Comparison of ENCODE assay signal across 16 cellular contexts in the genomic region with DNA sequence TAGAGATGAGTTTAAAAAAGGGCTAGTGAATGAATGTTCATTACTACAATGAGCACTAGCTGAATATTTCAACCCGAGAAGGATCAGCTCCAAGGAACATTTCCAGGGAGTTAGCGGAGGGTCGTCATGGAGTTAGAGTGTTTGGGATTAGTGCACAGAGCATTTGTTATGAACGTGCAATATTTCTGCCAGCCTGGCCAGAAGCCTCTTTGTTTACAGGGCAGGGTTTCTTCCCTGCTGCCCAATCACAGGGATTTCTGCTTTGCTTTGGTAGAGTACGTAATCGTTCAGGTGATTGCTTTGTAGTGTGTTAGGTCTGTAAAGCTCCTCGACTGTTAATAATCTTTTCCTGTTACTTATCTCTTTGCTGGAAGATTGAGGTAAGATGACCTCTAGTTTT. TPM values are rescaled to one million over a fixed set of nuclear protein-coding genes. Genes with fewer than 3 reads are reported as not detected.
DNase-seq lines count a peak whose midpoint lies in the region; ATAC-seq, FAIRE-seq and TF ChIP-seq lines count a peak whose summit lies in the region.
"Had no signal": no experiment of that assay in that cellular context is flagged by ENCODE, and none has a peak within 500 bp of the region (broad histone marks: within the 10 kb centered on the region; RNA-seq: fewer than 3 reads in every experiment).

No MANE protein-coding gene starts in this region.

- H3K4me3 ChIP-seq in endothelial cell of umbilical vein (replicated peaks in 1 of 3; ENCODE audit: insufficient read depth in 1 of 3, low read depth in 1 of 3, low read length in 3 of 3), result no peak overlapping the region
- no peak overlapping the region for H3K4me3 ChIP-seq in tibial artery
- H3K4me3 ChIP-seq: heart left ventricle, vagina had no signal

- peaks cover 54% of the 10 kb centered on the region for H3K4me1 ChIP-seq in endothelial cell of umbilical vein (ENCODE audit: control insufficient read depth, extremely low read depth, insufficient read depth, low read length)
- peaks cover 0 to 8% (median 3%) of the 10 kb centered on the region in 4 donors for H3K4me1 ChIP-seq in tibial artery

- peaks cover 3% of the 10 kb centered on the region for H3K79me2 ChIP-seq in endothelial cell of umbilical vein (ENCODE audit: control insufficient read depth, insufficient read depth, low read length)

- H3K4me3 Mint-ChIP-seq in nephron, result no peak overlapping the region
- H3K4me3 Mint-ChIP-seq: activated CD8-positive, alpha-beta T cell treated with anti-CD3 and anti-CD28 coated beads for 36 hours had no signal

- intact Hi-C loops in endothelial cell of umbilical vein (cut with micrococcal nuclease) (no loop called here), tibial artery (cut with DNase I; ENCODE audit: low total_unique reads) (no loop called here)

- H3K4me2 ChIP-seq in endothelial cell of umbilical vein (ENCODE audit: insufficient read depth, low read length), result no peak overlapping the region

- POLR2A ChIA-PET in endothelial cell of umbilical vein (lab: Charles Lee), result no interaction called here

- no peaks in the 10 kb centered on the region for H3K27me3 ChIP-seq in endothelial cell of umbilical vein (ENCODE audit: control insufficient read depth in 2 of 2, insufficient read depth in 2 of 2, low read length in 2 of 2)
- peaks cover 0 to 9% of the 10 kb centered on the region in 2 donors for H3K27me3 ChIP-seq in tibial artery
- H3K27me3 ChIP-seq: vagina had no signal

- H3K27me3 Mint-ChIP-seq in nephron (ENCODE audit: low read depth), result peaks cover 25% of the 10 kb centered on the region

- TF ChIP-seq CTCF in endothelial cell of umbilical vein (IDR thresholded peaks at IDR 0.05; ENCODE audit: extremely low read depth in 1 of 2, insufficient read depth in 1 of 2, low read depth in 1 of 2, low read length in 2 of 2), result no peak
- no peak for TF ChIP-seq CTCF in nephron (IDR thresholded peaks at IDR 0.05; ENCODE audit: unreplicated experiment in 3 of 3)
- TF ChIP-seq CTCF in tibial artery (IDR thresholded peaks at IDR 0.05), result no peak

- TF ChIP-seq POLR2A in endothelial cell of umbilical vein (IDR thresholded peaks at IDR 0.05; ENCODE audit: low read depth, low read length), result no peak

- no peak overlapping the region for H2AFZ ChIP-seq in endothelial cell of umbilical vein (ENCODE audit: low read depth, low read length)

- H3K36me3 Mint-ChIP-seq in nephron (ENCODE audit: low read depth), result no peaks in the 10 kb centered on the region

- dilution Hi-C loops in endothelial cell of umbilical vein (cut with MboI; ENCODE audit: extremely low pct_ligation_motif_present, low sequenced_read_pairs), result no loop called here

- H3K4me1 Mint-ChIP-seq in nephron, result peaks cover 62% of the 10 kb centered on the region

- no peak overlapping the region for H3K27ac ChIP-seq in endothelial cell of umbilical vein (ENCODE audit: insufficient read depth, low read depth, low read length)
- H3K27ac ChIP-seq in tibial artery, result no peak overlapping the region
- H3K27ac ChIP-seq: vagina had no signal

- peak; percentile 98 for FAIRE-seq in G401.6 (lab: Jason Lieb, UNC)
- peak; percentile 15 for FAIRE-seq in endothelial cell of umbilical vein (lab: Jason Lieb, UNC)
- FAIRE-seq: endometrium had no signal

- no peaks in the 10 kb centered on the region for H4K20me1 ChIP-seq in endothelial cell of umbilical vein (replicated peaks; ENCODE audit: control insufficient read depth, extremely low read depth, insufficient read depth, low read length)

- peak overlapping the region; percentile 57 to 81 (median 74) for H3K27ac Mint-ChIP-seq in nephron
- H3K27ac Mint-ChIP-seq: activated CD8-positive, alpha-beta T cell treated with anti-CD3 and anti-CD28 coated beads for 36 hours had no signal

- no peaks in the 10 kb centered on the region for H3K9me3 ChIP-seq in endothelial cell of umbilical vein (replicated peaks; ENCODE audit: control insufficient read depth, insufficient read depth, low read length)
- H3K9me3 ChIP-seq in tibial artery, result no peaks in the 10 kb centered on the region
- H3K9me3 ChIP-seq: heart left ventricle, vagina had no signal

- CTCF ChIA-PET in endothelial cell of umbilical vein (lab: Charles Lee), result interaction anchor here (0.9 to 1.0 kb wide), 3 partner anchors 55 to 160 kb away, joined by 3 to 5 read pairs (median 4); no protein-coding TSS in a partner anchor

- H3K9me3 Mint-ChIP-seq in nephron, result no peaks in the 10 kb centered on the region
- H3K9me3 Mint-ChIP-seq: activated CD8-positive, alpha-beta T cell treated with anti-CD3 and anti-CD28 coated beads for 36 hours had no signal

- no peaks in the 10 kb centered on the region for H3K9me1 ChIP-seq in endothelial cell of umbilical vein (replicated peaks; ENCODE audit: control insufficient read depth, extremely low read depth, insufficient read depth, low read length)

- no peak for ATAC-seq in GM18511 (IDR thresholded peaks at IDR 0.05; ENCODE audit: unreplicated experiment)
- ATAC-seq: activated CD8-positive, alpha-beta T cell treated with anti-CD3 and anti-CD28 coated beads for 36 hours; heart left ventricle had no signal

- BruUV-seq in endothelial cell of umbilical vein (replicated peaks; lab: Mats Ljungman, UMichigan), result no TSS peak

- no peak overlapping the region for H3K9ac ChIP-seq in endothelial cell of umbilical vein (replicated peaks; ENCODE audit: extremely low read depth, insufficient read depth, low read length)

- peak; percentile 36 to 84 for DNase-seq in NCI-H524 (lab: John Stamatoyannopoulos, UW)
- no peak for DNase-seq in endothelial cell of umbilical vein (ENCODE audit: low read depth, low spot score)
- DNase-seq in NOMO-1 treated with DMSO at 0.1 percent for 48 hours (lab: John Stamatoyannopoulos, UW; ENCODE audit: unreplicated experiment), result no peak
- no peak for DNase-seq in tibial artery
- DNase-seq in NCI-H226, result no peak
- DNase-seq: activated CD8-positive, alpha-beta T cell treated with anti-CD3 and anti-CD28 coated beads for 36 hours; activated effector memory CD4-positive, alpha-beta T cell treated with anti-CD3 and anti-CD28 coated beads, Interleukin-2, amount 50 U/mL, for 16 hours; DMS53; heart left ventricle; Karpas-422; stimulated activated CD8-positive, alpha-beta memory T cell treated with anti-CD3 and anti-CD28 coated beads, Interleukin-4, amount 100 ng/mL, for 48 hours had no signal

- H3K36me3 ChIP-seq in endothelial cell of umbilical vein (ENCODE audit: control insufficient read depth in 2 of 2, extremely low read depth in 1 of 2, insufficient read depth in 2 of 2, low read length in 2 of 2) (no peaks in the 10 kb centered on the region), tibial artery (no peaks in the 10 kb centered on the region)
- H3K36me3 ChIP-seq: heart left ventricle, vagina had no signal

TF ChIP-seq in endothelial cell of umbilical vein, 7 proteins besides CTCF, POLR2A, EP300 and RAD21:
- TF ChIP-seq, protein P1, sequence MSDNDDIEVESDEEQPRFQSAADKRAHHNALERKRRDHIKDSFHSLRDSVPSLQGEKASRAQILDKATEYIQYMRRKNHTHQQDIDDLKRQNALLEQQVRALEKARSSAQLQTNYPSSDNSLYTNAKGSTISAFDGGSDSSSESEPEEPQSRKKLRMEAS (IDR thresholded peaks at IDR 0.05; ENCODE audit: insufficient read depth, insufficient read length), result no peak
- TF ChIP-seq JUN (IDR thresholded peaks at IDR 0.05; ENCODE audit: borderline replicate concordance, insufficient read depth, insufficient read length, low read depth), result no peak
- no peak for TF ChIP-seq FOS (IDR thresholded peaks at IDR 0.05; ENCODE audit: borderline replicate concordance, insufficient read depth, low read length)
- TF ChIP-seq EZH2 (IDR thresholded peaks at IDR 0.05; ENCODE audit: borderline replicate concordance, low read depth, low read length, severe bottlenecking), result no peak
- TF ChIP-seq GATA2 (IDR thresholded peaks at IDR 0.05; ENCODE audit: insufficient read depth, insufficient read length, low read depth, low read length), result no peak
- TF ChIP-seq POLR2AphosphoS5 (IDR thresholded peaks at IDR 0.05; ENCODE audit: insufficient read depth, low read depth, low read length), result no peak
- TF ChIP-seq MYC (IDR thresholded peaks at IDR 0.05; ENCODE audit: low read depth, low read length), result no peak
TF ChIP-seq in endothelial cell of umbilical vein: peak in this region for 0.

RNA-seq across cellular contexts. Expression of gene CGNL1, which starts 5.9 kb away (rescaled TPM):
- total RNA-seq in endothelial cell of umbilical vein, result 25.7 and 27.1 TPM in 2 replicates
- polyA plus RNA-seq in endothelial cell of umbilical vein, result 5.9 and 6.9 TPM in 2 replicates
- polyA plus RNA-seq in endothelial cell of umbilical vein (2011; cell fraction: cytosol; rRNA removed), result 8.8 and 9.0 TPM in 2 replicates
- polyA plus RNA-seq in endothelial cell of umbilical vein (2011; cell fraction: nucleus; rRNA removed), result 20.6 and 21.6 TPM in 2 replicates
- 10.4 and 16.7 TPM in 2 replicates for polyA plus RNA-seq in endothelial cell of umbilical vein (2012)
- polyA minus RNA-seq in endothelial cell of umbilical vein, result 20.0 and 23.6 TPM in 2 replicates
- polyA minus RNA-seq in endothelial cell of umbilical vein (2011; cell fraction: cytosol; rRNA and poly(A)+ RNA removed), result not detected
- polyA minus RNA-seq in endothelial cell of umbilical vein (2011; cell fraction: nucleus; rRNA and poly(A)+ RNA removed), result 21.5 and 22.7 TPM in 2 replicates
- total RNA-seq: activated CD8-positive, alpha-beta T cell treated with anti-CD3 and anti-CD28 coated beads for 36 hours had no signal

Comparison
In these comparisons a context has a peak if more than half of its experiments do, and no peak if none do; other contexts are left out.
1. DNase-seq: peak in NCI-H524 (2 of 2); none in endothelial cell of umbilical vein (single experiment), NOMO-1 treated with DMSO at 0.1 percent for 48 hours (single experiment), tibial artery (0 of 2) and NCI-H226 (single experiment).